ENCODE assay signal across 6 cellular contexts in the genomic region with DNA sequence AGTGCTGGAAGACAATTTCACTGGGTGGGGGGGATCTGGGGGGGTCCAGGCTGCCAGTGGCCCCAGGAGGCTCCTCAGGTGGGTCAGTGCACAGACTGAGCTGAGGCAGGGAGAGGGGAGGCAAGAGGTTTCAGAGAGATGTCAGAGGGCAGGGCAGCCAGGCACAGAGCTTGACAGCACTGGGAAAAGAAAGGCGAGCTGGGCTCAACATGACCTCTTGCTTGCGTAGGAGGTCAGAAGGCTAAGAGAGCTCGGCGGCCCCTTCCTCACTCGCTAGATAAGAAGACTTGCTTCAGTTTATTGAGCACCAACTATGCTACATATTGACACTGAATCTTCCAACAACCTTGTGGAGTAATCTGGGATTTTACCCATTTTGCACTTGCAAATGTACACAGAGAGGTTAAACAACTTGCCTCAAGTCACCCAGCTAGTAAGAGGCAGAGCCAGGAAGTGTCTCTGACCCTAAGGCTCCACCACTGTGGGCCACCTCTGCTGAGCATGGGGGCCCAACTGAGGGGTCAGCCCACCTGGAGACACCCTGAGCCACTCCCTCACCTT. TPM values are rescaled to one million over a fixed set of nuclear protein-coding genes. Genes with fewer than 3 reads are reported as not detected.
DNase-seq lines count a peak whose midpoint lies in the region; ATAC-seq and TF ChIP-seq lines count a peak whose summit lies in the region.

No MANE protein-coding gene starts in this region.

- peaks cover 32% of the 10 kb centered on the region for H3K4me1 Mint-ChIP-seq in activated T-cell treated with anti-CD3 and anti-CD28 coated beads, Interleukin-2, amount 50 U/mL, for 72 hours (ENCODE audit: low read depth)

- H3K27me3 Mint-ChIP-seq in activated T-cell treated with anti-CD3 and anti-CD28 coated beads, Interleukin-2, amount 50 U/mL, for 72 hours (ENCODE audit: low read depth), result peaks cover 14% of the 10 kb centered on the region

- H3K4me3 Mint-ChIP-seq in activated T-cell treated with anti-CD3 and anti-CD28 coated beads, Interleukin-2, amount 50 U/mL, for 72 hours, result peak overlapping the region; percentile 65 to 71

- H3K9ac ChIP-seq in subcutaneous abdominal adipose tissue (ENCODE audit: low read length in 5 of 5), result no peak overlapping the region

- TF ChIP-seq CTCF in esophagus squamous epithelium (IDR thresholded peaks at IDR 0.05), result no peak

- H3K36me3 ChIP-seq in esophagus squamous epithelium, result peaks cover 7 to 40% (median 8%) of the 10 kb centered on the region in 3 donors
- peaks cover 0 to 38% (median 26%) of the 10 kb centered on the region in 5 donors for H3K36me3 ChIP-seq in subcutaneous abdominal adipose tissue (ENCODE audit: control insufficient read depth in 5 of 5, insufficient read depth in 5 of 5, low read length in 5 of 5)

- H3K27ac ChIP-seq in esophagus squamous epithelium, result peak overlapping the region; percentile 75 to 98 (median 93)
- H3K27ac ChIP-seq in subcutaneous abdominal adipose tissue (ENCODE audit: low read depth, low read length), result peak overlapping the region; percentile 74

- no peaks in the 10 kb centered on the region for H3K9me3 Mint-ChIP-seq in activated T-cell treated with anti-CD3 and anti-CD28 coated beads, Interleukin-2, amount 50 U/mL, for 72 hours

- no peak for DNase-seq in activated T-cell treated with anti-CD3 and anti-CD28 coated beads, Interleukin-2, amount 50 U/mL, for 72 hours
- DNase-seq in activated T-cell treated with anti-CD3 and anti-CD28 coated beads for 4 hours (no peak), esophagus squamous epithelium (lab: John Stamatoyannopoulos, UW) (no peak), NCI-H345 (lab: John Stamatoyannopoulos, UW) (no peak)

- peaks cover 0 to 8% (median 0%) of the 10 kb centered on the region in 4 donors for H3K27me3 ChIP-seq in esophagus squamous epithelium
- no peaks in the 10 kb centered on the region for H3K27me3 ChIP-seq in subcutaneous abdominal adipose tissue (ENCODE audit: control insufficient read depth in 5 of 5, insufficient read depth in 4 of 5, low read length in 5 of 5)

- TF ChIP-seq POLR2A in esophagus squamous epithelium (IDR thresholded peaks at IDR 0.05), result no peak

- peak overlapping the region; percentile 66 for H3K27ac Mint-ChIP-seq in activated T-cell treated with anti-CD3 and anti-CD28 coated beads, Interleukin-2, amount 50 U/mL, for 72 hours

- no peak for ATAC-seq in activated T-cell treated with anti-CD3 and anti-CD28 coated beads, Interleukin-2, amount 50 U/mL, for 72 hours (replicated peaks in 1 of 2)
- ATAC-seq in GM18511 (IDR thresholded peaks at IDR 0.05; ENCODE audit: unreplicated experiment), result no peak

- H3K9me3 ChIP-seq in esophagus squamous epithelium (no peaks in the 10 kb centered on the region), subcutaneous abdominal adipose tissue (ENCODE audit: control insufficient read depth in 5 of 5, low read length in 5 of 5) (no peaks in the 10 kb centered on the region)

- intact Hi-C loops in esophagus squamous epithelium (cut with DNase I), result loop anchor here (10.0 kb wide), 1 partner anchor 179 kb away; the partner anchor contains the start of gene MXD3

- H3K4me3 ChIP-seq in esophagus squamous epithelium (peak overlapping the region in 1 of 4 donors; percentile 93), subcutaneous abdominal adipose tissue (ENCODE audit: low read depth in 1 of 5, low read length in 5 of 5) (no peak overlapping the region)

- H3K36me3 Mint-ChIP-seq in activated T-cell treated with anti-CD3 and anti-CD28 coated beads, Interleukin-2, amount 50 U/mL, for 72 hours (ENCODE audit: insufficient read depth in 2 of 2), result peaks cover 2 to 5% of the 10 kb centered on the region in 2 donors

- 73% methylated on average over 5 of the region's 5 CpGs for WGBS in esophagus squamous epithelium, 2 donors

- H3K4me1 ChIP-seq in esophagus squamous epithelium (peaks cover 42 to 79% (median 52%) of the 10 kb centered on the region in 3 donors), subcutaneous abdominal adipose tissue (ENCODE audit: control insufficient read depth in 5 of 5, insufficient read depth in 5 of 5, low read length in 5 of 5) (peaks cover 0 to 50% (median 44%) of the 10 kb centered on the region in 5 donors)

RNA-seq across cellular contexts. Expression of gene PDLIM7, which starts 3.5 kb away (rescaled TPM):
- 10 to 100 TPM; 87.5 to 93.9 TPM for total RNA-seq in activated T-cell treated with anti-CD3 and anti-CD28 coated beads, Interleukin-2, amount 50 U/mL, for 72 hours
- total RNA-seq in esophagus squamous epithelium, result 10 to 100 TPM; 17.1 to 81.6 (median 33.6) TPM

RNA-seq across cellular contexts. Expression of gene DOK3, which starts 15.8 kb away (rescaled TPM):
- 1 to 10 TPM; 4.0 to 5.7 TPM for total RNA-seq in activated T-cell treated with anti-CD3 and anti-CD28 coated beads, Interleukin-2, amount 50 U/mL, for 72 hours
- 1 to 10 TPM; 2.4 to 7.2 (median 4.4) TPM for total RNA-seq in esophagus squamous epithelium

RNA-seq across cellular contexts. Expression of gene DBN1, which starts 20.4 kb away (rescaled TPM):
- total RNA-seq in activated T-cell treated with anti-CD3 and anti-CD28 coated beads, Interleukin-2, amount 50 U/mL, for 72 hours, result 10 to 100 TPM; 69.5 to 98.8 TPM
- total RNA-seq in esophagus squamous epithelium, result 10 to 100 TPM; 11.9 to 51.1 (median 27.2) TPM

RNA-seq across cellular contexts. Expression of gene DDX41, which starts 22.9 kb away (rescaled TPM):
- 100 to 1,000 TPM in 1 of 2 donors, 10 to 100 TPM in 1; 89.2 to 117 TPM for total RNA-seq in activated T-cell treated with anti-CD3 and anti-CD28 coated beads, Interleukin-2, amount 50 U/mL, for 72 hours
- total RNA-seq in esophagus squamous epithelium, result 10 to 100 TPM; 63.4 to 96.5 (median 76.2) TPM

RNA-seq across cellular contexts. Expression of gene PRR7, which starts 47.3 kb away (rescaled TPM):
- total RNA-seq in activated T-cell treated with anti-CD3 and anti-CD28 coated beads, Interleukin-2, amount 50 U/mL, for 72 hours, result 10 to 100 TPM; 12.1 to 16.0 TPM
- total RNA-seq in esophagus squamous epithelium, result 1 to 10 TPM; 5.0 to 7.7 (median 6.4) TPM
